ENCODE assay signal across 8 cellular contexts in genomic region chr4:1010522-1011021, GRCh38. TPM values are rescaled to one million over a fixed set of nuclear protein-coding genes. Genes with fewer than 3 reads are reported as not detected.
DNase-seq lines count a peak whose midpoint lies in the region; ATAC-seq and TF ChIP-seq lines count a peak whose summit lies in the region.

No MANE protein-coding gene starts in this region.

- H3K27me3 ChIP-seq in dorsolateral prefrontal cortex: peaks cover 0 to 15% (median 0%) of the 10 kb centered on the region in 45 donors
- peaks cover 25% of the 10 kb centered on the region for H3K27me3 ChIP-seq in mucosa of stomach (ENCODE audit: control insufficient read depth, insufficient read depth, low read length)

- no peaks in the 10 kb centered on the region for H3K36me3 ChIP-seq in mucosa of stomach (ENCODE audit: control insufficient read depth, insufficient read depth, low read length)

- H3K9me3 Mint-ChIP-seq in stimulated activated memory B cell treated with anti-CD40 and anti-IgM and Interleukin-4, amounts not matched to agents 10 μg/mL and 1 μg/mL and 100 μg/mL, for 72 hours: peaks cover 2% of the 10 kb centered on the region

- H3K4me3 ChIP-seq in dorsolateral prefrontal cortex (peak overlapping the region in 57 of 59 donors; percentile 2 to 70 (median 53)), mucosa of stomach (ENCODE audit: low read length) (peak overlapping the region; percentile 41)

- peaks cover 40% of the 10 kb centered on the region for H3K27me3 Mint-ChIP-seq in stimulated activated memory B cell treated with anti-CD40 and anti-IgM and Interleukin-4, amounts not matched to agents 10 μg/mL and 1 μg/mL and 100 μg/mL, for 72 hours

- peak; percentile 94 for DNase-seq in MV-4-11 (lab: John Stamatoyannopoulos, UW)
- peak; percentile 49 for DNase-seq in activated CD4-positive, alpha-beta T cell treated with anti-CD3 and anti-CD28 coated beads, Interleukin-2, amount 50 U/mL, for 1 hour
- peak in 1 of 10 donors; percentile 19 for DNase-seq in dorsolateral prefrontal cortex

- intact Hi-C loops in dorsolateral prefrontal cortex (cut with DNase I): loop anchor here in 1 of 2 donors (5.0 kb wide), 1 partner anchor 37 kb away; no protein-coding TSS in a partner anchor

- no peak for TF ChIP-seq CTCF in dorsolateral prefrontal cortex (IDR thresholded peaks at IDR 0.05 in 54 of 56, conservative IDR thresholded peaks at IDR 0.05 in 2 of 56; ENCODE audit: low read depth in 1 of 56, partially characterized antibody in 56 of 56)

- peak overlapping the region; percentile 78 for H3K27ac Mint-ChIP-seq in stimulated activated memory B cell treated with anti-CD40 and anti-IgM and Interleukin-4, amounts not matched to agents 10 μg/mL and 1 μg/mL and 100 μg/mL, for 72 hours

- no peak overlapping the region for H3K9ac ChIP-seq in mucosa of stomach (ENCODE audit: low read length)

- peak overlapping the region in 12 of 59 donors; percentile 2 to 75 (median 24) for H3K27ac ChIP-seq in dorsolateral prefrontal cortex

- peak; percentile 13 for ATAC-seq in GM18907 (IDR thresholded peaks at IDR 0.05; ENCODE audit: unreplicated experiment)
- ATAC-seq in stimulated activated memory B cell treated with anti-CD40 and anti-IgM and Interleukin-4, amounts not matched to agents 10 μg/mL and 1 μg/mL and 100 μg/mL, for 72 hours: peak; percentile 9
- no peak for ATAC-seq in GM18858 (IDR thresholded peaks at IDR 0.05; ENCODE audit: unreplicated experiment)
- no peak for ATAC-seq in GM18867 (IDR thresholded peaks at IDR 0.05; ENCODE audit: unreplicated experiment)

- H3K36me3 Mint-ChIP-seq in stimulated activated memory B cell treated with anti-CD40 and anti-IgM and Interleukin-4, amounts not matched to agents 10 μg/mL and 1 μg/mL and 100 μg/mL, for 72 hours: no peaks in the 10 kb centered on the region

- peaks cover 23% of the 10 kb centered on the region for H3K4me1 ChIP-seq in mucosa of stomach (ENCODE audit: control insufficient read depth, insufficient read depth, low read length)

- H3K9me3 ChIP-seq in mucosa of stomach (ENCODE audit: control insufficient read depth, low read length): no peaks in the 10 kb centered on the region

- peaks cover 36% of the 10 kb centered on the region for H3K4me1 Mint-ChIP-seq in stimulated activated memory B cell treated with anti-CD40 and anti-IgM and Interleukin-4, amounts not matched to agents 10 μg/mL and 1 μg/mL and 100 μg/mL, for 72 hours

- H3K4me3 Mint-ChIP-seq in stimulated activated memory B cell treated with anti-CD40 and anti-IgM and Interleukin-4, amounts not matched to agents 10 μg/mL and 1 μg/mL and 100 μg/mL, for 72 hours: peak overlapping the region; percentile 93

RNA-seq across cellular contexts. Expression of gene FGFRL1, which starts 0.9 kb away (rescaled TPM):
- total RNA-seq in dorsolateral prefrontal cortex: 100 to 1,000 TPM in 1 of 120 experiments, 10 to 100 TPM in 119; 18.7 to 109 (median 38.4) TPM

RNA-seq across cellular contexts. Expression of gene SLC26A1, which starts 17.4 kb away (rescaled TPM):
- 1 to 10 TPM in 104 of 120 experiments, under 1 TPM in 16; 0.53 to 4.6 (median 1.6) TPM for total RNA-seq in dorsolateral prefrontal cortex

RNA-seq across cellular contexts. Expression of gene IDUA, which starts 23.7 kb away (rescaled TPM):
- total RNA-seq in dorsolateral prefrontal cortex: 10 to 100 TPM; 25.5 to 80.1 (median 43.3) TPM

RNA-seq across cellular contexts. Expression of gene DGKQ, which starts 37.2 kb away (rescaled TPM):
- total RNA-seq in dorsolateral prefrontal cortex: 10 to 100 TPM; 13.3 to 31.8 (median 23.2) TPM

Comparison
In these comparisons a context has a peak if more than half of its experiments do, and no peak if none do; other contexts are left out.
1. ATAC-seq: peak in GM18907 (single experiment) and stimulated activated memory B cell treated with anti-CD40 and anti-IgM and Interleukin-4, amounts not matched to agents 10 μg/mL and 1 μg/mL and 100 μg/mL, for 72 hours (single experiment); none in GM18858 (single experiment) and GM18867 (single experiment).